In genomic region chr5:133565993-133566392, GRCh38 we compare ENCODE assay signal across 12 cellular contexts. TPM values are rescaled to one million over a fixed set of nuclear protein-coding genes. Genes with fewer than 3 reads are reported as not detected.
DNase-seq lines count a peak whose midpoint lies in the region; TF ChIP-seq lines count a peak whose summit lies in the region.
"Had no signal": no experiment of that assay in that cellular context is flagged by ENCODE, and none has a peak within 500 bp of the region (broad histone marks: within the 10 kb centered on the region; RNA-seq: fewer than 3 reads in every experiment).

No MANE protein-coding gene starts in this region.

- no peak overlapping the region for H3K27ac ChIP-seq in spleen
- H3K27ac ChIP-seq: C4-2B, gastroesophageal sphincter, HL-60, parathyroid adenoma had no signal

- H3K4me1 ChIP-seq in spleen, result no peaks in the 10 kb centered on the region
- H3K4me1 ChIP-seq: gastroesophageal sphincter, parathyroid adenoma had no signal

- CTCF ChIA-PET in activated naive CD4-positive, alpha-beta T cell treated with anti-CD3 and anti-CD28 coated beads for 36 hours (lab: Charles Lee), result interaction anchor here (0.6 kb wide), 1 partner anchor 104 kb away, joined by 4 read pairs; no protein-coding TSS in a partner anchor

- H3K4me3 Mint-ChIP-seq in activated naive CD4-positive, alpha-beta T cell treated with anti-CD3 and anti-CD28 coated beads for 36 hours, result no peak overlapping the region

- no peaks in the 10 kb centered on the region for H3K36me3 Mint-ChIP-seq in activated naive CD4-positive, alpha-beta T cell treated with anti-CD3 and anti-CD28 coated beads for 36 hours (ENCODE audit: low read depth)

- H3K9me3 Mint-ChIP-seq in activated naive CD4-positive, alpha-beta T cell treated with anti-CD3 and anti-CD28 coated beads for 36 hours, result no peaks in the 10 kb centered on the region

- peaks cover 0 to 44% (median 0%) of the 10 kb centered on the region in 7 donors for H3K27me3 ChIP-seq in spleen (replicated peaks in 1 of 7)

- H3K4me3 ChIP-seq in epithelial cell of esophagus (ENCODE audit: low read length), result no peak overlapping the region
- H3K4me3 ChIP-seq in spleen, result no peak overlapping the region
- H3K4me3 ChIP-seq: gastroesophageal sphincter had no signal

- DNase-seq in activated naive CD4-positive, alpha-beta T cell treated with anti-CD3 and anti-CD28 coated beads for 36 hours, result peak; percentile 62
- DNase-seq in activated naive CD4-positive, alpha-beta T cell treated with anti-CD3 and anti-CD28 coated beads, Interleukin-2, amount 50 U/mL, for 16 hours, result no peak
- DNase-seq in RPMI7951 (ENCODE audit: low read depth) (peak; percentile 25), epithelial cell of esophagus (ENCODE audit: low read depth) (peak; percentile 59), GF-D8 (lab: John Stamatoyannopoulos, UW) (no peak), spleen (no peak)
- DNase-seq in stimulated activated CD4-positive, alpha-beta T cell treated with anti-CD3 and anti-CD28 coated beads, Interleukin-4, amount 100 ng/mL, for 1 hour, result peak; percentile 10
- DNase-seq in central memory CD4-positive, alpha-beta T cell, result no peak

- H3K27me3 Mint-ChIP-seq in activated naive CD4-positive, alpha-beta T cell treated with anti-CD3 and anti-CD28 coated beads for 36 hours (ENCODE audit: low read depth), result peaks cover 22% of the 10 kb centered on the region

- 66 to 80% (median 67%) methylated on average over 3 of the region's 3 CpGs for whole genome bisulfite sequencing in spleen, 5 donors

- intact Hi-C loops in activated naive CD4-positive, alpha-beta T cell treated with anti-CD3 and anti-CD28 coated beads for 36 hours (cut with micrococcal nuclease), result no loop called here
- intact Hi-C loops in spleen (cut with DNase I; ENCODE audit: low total_unique reads), result no loop called here

- no peak for TF ChIP-seq POLR2A in spleen (IDR thresholded peaks at IDR 0.05)

- H3K36me3 ChIP-seq in spleen, result no peaks in the 10 kb centered on the region
- H3K36me3 ChIP-seq: gastroesophageal sphincter had no signal

- H3K27ac Mint-ChIP-seq in activated naive CD4-positive, alpha-beta T cell treated with anti-CD3 and anti-CD28 coated beads for 36 hours, result no peak overlapping the region

- TF ChIP-seq CTCF in epithelial cell of esophagus (IDR thresholded peaks at IDR 0.05; ENCODE audit: insufficient read depth, low read depth, low read length, missing control alignments), result no peak
- no peak for TF ChIP-seq CTCF in spleen (IDR thresholded peaks at IDR 0.05 in 8 of 11, conservative IDR thresholded peaks at IDR 0.05 in 3 of 11)

- no peaks in the 10 kb centered on the region for H3K4me1 Mint-ChIP-seq in activated naive CD4-positive, alpha-beta T cell treated with anti-CD3 and anti-CD28 coated beads for 36 hours (ENCODE audit: low read depth)

- H3K9me3 ChIP-seq in spleen, result no peaks in the 10 kb centered on the region
- H3K9me3 ChIP-seq: gastroesophageal sphincter had no signal

RNA-seq across cellular contexts. Expression of gene FSTL4, which starts 46.3 kb away (rescaled TPM):
- total RNA-seq in activated naive CD4-positive, alpha-beta T cell treated with anti-CD3 and anti-CD28 coated beads for 36 hours, result under 1 TPM; 0.29 to 0.30 TPM
- 0.12 TPM in 1 of 2 replicates, not detected in the other for total RNA-seq in RPMI7951 (2014; rRNA removed; shearing (Covaris generic))
- total RNA-seq in spleen, result 1 to 10 TPM in 1 of 7 donors, under 1 TPM in 3, not detected in 3; 0.32 to 1.0 (median 0.67) TPM
- under 1 TPM in 2 of 3 donors, not detected in 1; under 0.01 to 0.08 TPM for polyA plus RNA-seq in spleen

Comparison
In these comparisons a context has a peak if more than half of its experiments do, and no peak if none do; other contexts are left out.
1. DNase-seq: peak in activated naive CD4-positive, alpha-beta T cell treated with anti-CD3 and anti-CD28 coated beads for 36 hours (single experiment), RPMI7951 (single experiment), epithelial cell of esophagus (single experiment) and stimulated activated CD4-positive, alpha-beta T cell treated with anti-CD3 and anti-CD28 coated beads, Interleukin-4, amount 100 ng/mL, for 1 hour (single experiment); none in activated naive CD4-positive, alpha-beta T cell treated with anti-CD3 and anti-CD28 coated beads, Interleukin-2, amount 50 U/mL, for 16 hours (single experiment), central memory CD4-positive, alpha-beta T cell (single experiment), GF-D8 (single experiment) and spleen (single experiment).